In the genomic region with DNA sequence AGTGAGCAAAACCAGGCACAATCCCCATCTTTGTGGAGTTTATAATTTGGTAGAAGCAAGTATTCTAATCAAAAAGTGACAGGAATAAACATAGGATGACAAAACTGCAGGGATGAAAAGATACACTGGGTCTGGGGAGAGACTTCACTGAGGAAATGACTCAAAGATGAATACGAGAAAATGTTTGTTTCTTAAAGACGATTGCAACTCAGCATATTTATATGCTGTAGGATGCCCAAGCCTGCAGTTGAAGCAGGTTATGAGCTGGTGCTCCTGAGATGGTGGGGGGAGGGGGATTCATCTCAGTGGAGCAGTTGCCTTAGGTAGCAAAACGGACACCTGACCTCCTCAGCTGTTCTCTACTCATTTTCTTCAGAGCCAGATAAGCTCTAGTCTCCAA, we compare ENCODE assay signal across 21 cellular contexts. TPM values are rescaled to one million over a fixed set of nuclear protein-coding genes. Genes with fewer than 3 reads are reported as not detected.
DNase-seq lines count a peak whose midpoint lies in the region; ATAC-seq, FAIRE-seq and TF ChIP-seq lines count a peak whose summit lies in the region.
"Had no signal": no experiment of that assay in that cellular context is flagged by ENCODE, and none has a peak within 500 bp of the region (broad histone marks: within the 10 kb centered on the region; RNA-seq: fewer than 3 reads in every experiment).

No MANE protein-coding gene starts in this region.

- DNase-seq in EH (ENCODE audit: low read depth) (peak; percentile 6), HCEC 1CT (peak; percentile 43), M059J (ENCODE audit: low read depth) (peak; percentile 29), bronchial epithelial cell (ENCODE audit: low read depth) (peak; percentile 33), Peyer's patch (no peak)
- no peak for DNase-seq in activated T-cell treated with anti-CD3 and anti-CD28 coated beads, Interleukin-2, amount 50 U/mL, for 4 hours
- DNase-seq: CD4-positive, alpha-beta memory T cell; DND-41; GDM1 had no signal

- TF ChIP-seq POLR2A in Peyer's patch (IDR thresholded peaks at IDR 0.05) = no peak

- no peaks in the 10 kb centered on the region for H3K9me3 Mint-ChIP-seq in activated T-cell treated with anti-CD3 and anti-CD28 coated beads, Interleukin-2, amount 50 U/mL, for 4 hours
- H3K9me3 Mint-ChIP-seq: CD4-positive, alpha-beta memory T cell had no signal

- no peak for FAIRE-seq in bronchial epithelial cell (lab: Jason Lieb, UNC)
- FAIRE-seq: A204.1, GM12892, GM18507, GM19239, HTR-8/SVneo had no signal

- H3K4me1 ChIP-seq in Peyer's patch = no peaks in the 10 kb centered on the region
- H3K4me1 ChIP-seq: BLaER1, HAP-1 had no signal

- no peaks in the 10 kb centered on the region for H3K4me1 Mint-ChIP-seq in activated T-cell treated with anti-CD3 and anti-CD28 coated beads, Interleukin-2, amount 50 U/mL, for 4 hours (ENCODE audit: low read depth)
- H3K4me1 Mint-ChIP-seq: CD14-positive monocyte; CD4-positive, alpha-beta memory T cell had no signal

- ATAC-seq in activated T-cell treated with anti-CD3 and anti-CD28 coated beads, Interleukin-2, amount 50 U/mL, for 4 hours = no peak
- no peak for ATAC-seq in GM18511 (IDR thresholded peaks at IDR 0.05; ENCODE audit: unreplicated experiment)
- no peak for ATAC-seq in GM18867 (IDR thresholded peaks at IDR 0.05; ENCODE audit: unreplicated experiment)

- TF ChIP-seq CTCF in bronchial epithelial cell (IDR thresholded peaks at IDR 0.05; ENCODE audit: insufficient read depth, low read length, severe bottlenecking) = no peak
- TF ChIP-seq CTCF in Peyer's patch (IDR thresholded peaks at IDR 0.05) = no peak

- H3K36me3 ChIP-seq in bronchial epithelial cell (ENCODE audit: control insufficient read depth, insufficient read depth, low read length) = no peaks in the 10 kb centered on the region
- H3K36me3 ChIP-seq in Peyer's patch = no peaks in the 10 kb centered on the region
- H3K36me3 ChIP-seq: BLaER1, HAP-1 had no signal

- H3K4me3 ChIP-seq in bronchial epithelial cell (ENCODE audit: low read depth, low read length) (no peak overlapping the region), Peyer's patch (no peak overlapping the region)
- H3K4me3 ChIP-seq: BLaER1, HAP-1 had no signal

- peaks cover 29% of the 10 kb centered on the region for H3K27me3 Mint-ChIP-seq in activated T-cell treated with anti-CD3 and anti-CD28 coated beads, Interleukin-2, amount 50 U/mL, for 4 hours (ENCODE audit: low read depth)

- H3K27ac ChIP-seq in Peyer's patch = no peak overlapping the region
- H3K27ac ChIP-seq: BLaER1, HL-60, KMS-11 had no signal

- H3K27me3 ChIP-seq in bronchial epithelial cell (ENCODE audit: control insufficient read depth, insufficient read depth, low read length) (no peaks in the 10 kb centered on the region), Peyer's patch (no peaks in the 10 kb centered on the region)
- H3K27me3 ChIP-seq: BLaER1 had no signal

- H3K9me3 ChIP-seq in Peyer's patch = no peaks in the 10 kb centered on the region
- H3K9me3 ChIP-seq: BLaER1, HAP-1 had no signal

- no peaks in the 10 kb centered on the region for H3K36me3 Mint-ChIP-seq in activated T-cell treated with anti-CD3 and anti-CD28 coated beads, Interleukin-2, amount 50 U/mL, for 4 hours (ENCODE audit: insufficient read depth)
- H3K36me3 Mint-ChIP-seq: CD14-positive monocyte; CD4-positive, alpha-beta memory T cell had no signal

- H3K4me3 Mint-ChIP-seq in activated T-cell treated with anti-CD3 and anti-CD28 coated beads, Interleukin-2, amount 50 U/mL, for 4 hours = no peak overlapping the region
- H3K4me3 Mint-ChIP-seq: CD14-positive monocyte; CD4-positive, alpha-beta memory T cell had no signal

RNA-seq across cellular contexts. Expression of gene SLC38A4, which starts 13.4 kb away (rescaled TPM):
- total RNA-seq in M059J (2014; rRNA removed; shearing (Covaris generic)) = 2.7 and 3.3 TPM in 2 replicates
- total RNA-seq in bronchial epithelial cell (2.4 and 2.9 TPM in 2 replicates), Peyer's patch (10 to 100 TPM in 1 of 4 donors, 1 to 10 TPM in 1, under 1 TPM in 1, not detected in 1; 0.18 to 18.6 (median 1.1) TPM)
- total RNA-seq in activated T-cell treated with anti-CD3 and anti-CD28 coated beads, Interleukin-2, amount 50 U/mL, for 4 hours = under 1 TPM; 0.21 to 0.25 (median 0.22) TPM
- total RNA-seq: CD4-positive, alpha-beta memory T cell had no signal

Comparison
In these comparisons a context has a peak if more than half of its experiments do, and no peak if none do; other contexts are left out.
1. DNase-seq: peak in EH (single experiment), HCEC 1CT (single experiment), M059J (single experiment) and bronchial epithelial cell (single experiment); none in activated T-cell treated with anti-CD3 and anti-CD28 coated beads, Interleukin-2, amount 50 U/mL, for 4 hours (single experiment) and Peyer's patch (0 of 3).